ENCODE assay signal across 18 cellular contexts in the genomic region with DNA sequence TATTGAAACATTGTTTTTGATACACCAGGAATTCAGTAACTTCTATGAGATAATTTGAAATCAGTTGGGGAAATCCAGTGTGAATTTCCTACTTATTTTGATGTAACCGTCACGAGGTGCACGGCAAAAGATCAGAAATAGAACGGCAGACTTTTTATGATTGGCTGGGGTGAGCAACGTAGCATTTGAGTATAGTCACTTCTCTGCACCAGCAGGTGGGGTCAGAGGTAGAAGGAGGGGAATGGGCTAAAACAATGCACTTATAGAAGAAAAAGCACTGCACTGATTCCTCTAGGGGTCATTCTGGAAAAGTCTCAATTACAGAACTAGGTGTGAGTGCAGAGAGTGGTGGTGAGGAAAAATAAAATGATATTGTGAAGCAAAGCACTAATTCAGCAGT. TPM values are rescaled to one million over a fixed set of nuclear protein-coding genes. Genes with fewer than 3 reads are reported as not detected.
DNase-seq lines count a peak whose midpoint lies in the region; ATAC-seq, FAIRE-seq and TF ChIP-seq lines count a peak whose summit lies in the region.
"Had no signal": no experiment of that assay in that cellular context is flagged by ENCODE, and none has a peak within 500 bp of the region (broad histone marks: within the 10 kb centered on the region; RNA-seq: fewer than 3 reads in every experiment).

No MANE protein-coding gene starts in this region.

- no peak overlapping the region for H3K23ac ChIP-seq in mesenchymal stem cell (ENCODE audit: low read length in 2 of 2)
- no peak overlapping the region for H3K23ac ChIP-seq in neuronal stem cell (ENCODE audit: low read depth, low read length, poor library complexity)

- no peak for TF ChIP-seq POLR2A in K562 (conservative IDR thresholded peaks at IDR 0.05)

- no peaks in the 10 kb centered on the region for H3K9me1 ChIP-seq in K562 (ENCODE audit: control insufficient read depth, insufficient read depth, low read length)

- H3K4me1 Mint-ChIP-seq in activated naive CD8-positive, alpha-beta T cell treated with anti-CD3 and anti-CD28 coated beads, Interleukin-2, amount 50 U/mL, for 24 hours: peaks cover 6% of the 10 kb centered on the region
- no peaks in the 10 kb centered on the region for H3K4me1 Mint-ChIP-seq in activated naive CD8-positive, alpha-beta T cell treated with anti-CD3 and anti-CD28 coated beads for 36 hours
- H3K4me1 Mint-ChIP-seq in progenitor cell of endocrine pancreas (ENCODE audit: low read depth): peaks cover 35% of the 10 kb centered on the region

- no peak overlapping the region for H4K8ac ChIP-seq in mesenchymal stem cell (ENCODE audit: low read length)
- no peak overlapping the region for H4K8ac ChIP-seq in neuronal stem cell (ENCODE audit: low read depth, low read length)

- peaks cover 31% of the 10 kb centered on the region for H3K27me3 Mint-ChIP-seq in activated naive CD8-positive, alpha-beta T cell treated with anti-CD3 and anti-CD28 coated beads, Interleukin-2, amount 50 U/mL, for 24 hours
- H3K27me3 Mint-ChIP-seq in activated naive CD8-positive, alpha-beta T cell treated with anti-CD3 and anti-CD28 coated beads for 36 hours: peaks cover 51% of the 10 kb centered on the region
- peaks cover 8% of the 10 kb centered on the region for H3K27me3 Mint-ChIP-seq in progenitor cell of endocrine pancreas

- H3K27ac ChIP-seq in K562 (ENCODE audit: extremely low read depth, low read depth, low read length): no peak overlapping the region
- H3K27ac ChIP-seq in mesenchymal stem cell (ENCODE audit: low read length, poor library complexity, severe bottlenecking): no peak overlapping the region
- H3K27ac ChIP-seq in neuronal stem cell (replicated peaks; ENCODE audit: low read length): no peak overlapping the region
- H3K27ac ChIP-seq: gastroesophageal sphincter had no signal

- no peaks in the 10 kb centered on the region for H3K36me3 ChIP-seq in K562 (ENCODE audit: control insufficient read depth, insufficient read depth, low read length)
- H3K36me3 ChIP-seq in mesenchymal stem cell (ENCODE audit: control insufficient read depth in 1 of 2, insufficient read depth in 2 of 2, low read depth in 1 of 2, low read length in 2 of 2): no peaks in the 10 kb centered on the region
- H3K36me3 ChIP-seq in neuronal stem cell (replicated peaks in 1 of 2; ENCODE audit: control insufficient read depth in 2 of 2, insufficient read depth in 2 of 2, low read length in 2 of 2): no peaks in the 10 kb centered on the region
- H3K36me3 ChIP-seq: gastroesophageal sphincter had no signal

- no peaks in the 10 kb centered on the region for H3K36me3 Mint-ChIP-seq in activated naive CD8-positive, alpha-beta T cell treated with anti-CD3 and anti-CD28 coated beads, Interleukin-2, amount 50 U/mL, for 24 hours (ENCODE audit: low read depth)
- no peaks in the 10 kb centered on the region for H3K36me3 Mint-ChIP-seq in activated naive CD8-positive, alpha-beta T cell treated with anti-CD3 and anti-CD28 coated beads for 36 hours
- no peaks in the 10 kb centered on the region for H3K36me3 Mint-ChIP-seq in progenitor cell of endocrine pancreas (ENCODE audit: insufficient read depth)
- H3K36me3 Mint-ChIP-seq: stimulated activated naive B cell treated with anti-CD40 and anti-IgM and Interleukin-4, amounts not matched to agents 10 μg/mL and 1 μg/mL and 100 μg/mL, for 72 hours had no signal

- CTCF ChIA-PET in K562 (lab: Yijun Ruan, JAX; ENCODE audit: low intra/inter-chr PET ratio): interaction anchor here (0.8 kb wide), 1 partner anchor 247 kb away, joined by 3 read pairs; no protein-coding TSS in a partner anchor

- 2% methylated on average over 5 of the region's 5 CpGs for WGBS in K562 (ENCODE audit: insufficient coverage, low coverage, missing lambda C conversion rate)
- WGBS in mesenchymal stem cell: 69% methylated on average over 5 of the region's 5 CpGs
- WGBS in neuronal stem cell (ENCODE audit: extremely low coverage in 2 of 2, insufficient read length in 2 of 2, insufficient replicate concordance in 1 of 2), 2 donors: no CpG with 5 or more reads among the region's 5 CpGs

- no peak for FAIRE-seq in K562 (lab: Jason Lieb, UNC)
- FAIRE-seq: A204.1, endometrium, small intestine had no signal

- in situ Hi-C loops in K562 (cut with MboI): no loop called here

- H3K79me1 ChIP-seq in mesenchymal stem cell (replicated peaks; ENCODE audit: low read length, poor library complexity, severe bottlenecking) (no peaks in the 10 kb centered on the region), neuronal stem cell (ENCODE audit: low read depth, low read length) (no peaks in the 10 kb centered on the region)

- no peak for TF ChIP-seq EP300 in K562 (IDR thresholded peaks at IDR 0.05; ENCODE audit: low read length)

- no TSS peak for BruUV-seq in K562 (replicated peaks; lab: Mats Ljungman, UMichigan)

- TF ChIP-seq CTCF in K562 (IDR thresholded peaks at IDR 0.05 in 2 of 3, conservative IDR thresholded peaks at IDR 0.05 in 1 of 3; ENCODE audit: insufficient read depth in 2 of 3, low read depth in 1 of 3, low read length in 3 of 3): peak in 2 of 3 experiments; percentile 24 to 39; a peak in 3 of 6 replicates
- TF ChIP-seq CTCF in progenitor cell of endocrine pancreas (IDR thresholded peaks at IDR 0.05; ENCODE audit: unreplicated experiment): peak; percentile 47

- H2AFZ ChIP-seq in K562 (ENCODE audit: low read depth, low read length) (no peak overlapping the region), mesenchymal stem cell (ENCODE audit: low read depth, low read length) (no peak overlapping the region), neuronal stem cell (ENCODE audit: low read length) (no peak overlapping the region)

- H3K9me3 ChIP-seq in K562 (replicated peaks; ENCODE audit: control insufficient read depth, insufficient read depth, low read depth, low read length) (no peaks in the 10 kb centered on the region), mesenchymal stem cell (ENCODE audit: control insufficient read depth, low read length) (no peaks in the 10 kb centered on the region), neuronal stem cell (replicated peaks in 1 of 2; ENCODE audit: control insufficient read depth in 2 of 2, insufficient read depth in 1 of 2, low read depth in 1 of 2, low read length in 2 of 2) (no peaks in the 10 kb centered on the region)
- H3K9me3 ChIP-seq: gastroesophageal sphincter had no signal

- H2BK5ac ChIP-seq in mesenchymal stem cell (ENCODE audit: low read depth, low read length, poor library complexity, severe bottlenecking) (no peak overlapping the region), neuronal stem cell (ENCODE audit: low read length) (no peak overlapping the region)

- TF ChIP-seq RAD21 in K562 (CRISPR knock-in tag; conservative IDR thresholded peaks at IDR 0.05 in 1 of 2, IDR thresholded peaks at IDR 0.05 in 1 of 2): peak; percentile 19 to 50

- no peaks in the 10 kb centered on the region for H3K9me3 Mint-ChIP-seq in activated naive CD8-positive, alpha-beta T cell treated with anti-CD3 and anti-CD28 coated beads, Interleukin-2, amount 50 U/mL, for 24 hours
- no peaks in the 10 kb centered on the region for H3K9me3 Mint-ChIP-seq in activated naive CD8-positive, alpha-beta T cell treated with anti-CD3 and anti-CD28 coated beads for 36 hours
- H3K9me3 Mint-ChIP-seq in progenitor cell of endocrine pancreas (ENCODE audit: low read depth): no peaks in the 10 kb centered on the region
- H3K9me3 Mint-ChIP-seq: activated CD8-positive, alpha-beta T cell treated with anti-CD3 and anti-CD28 coated beads for 36 hours; CD4-positive, alpha-beta T cell; stimulated activated naive B cell treated with anti-CD40 and anti-IgM and Interleukin-4, amounts not matched to agents 10 μg/mL and 1 μg/mL and 100 μg/mL, for 72 hours had no signal

- H3K4me2 ChIP-seq in K562 (ENCODE audit: insufficient read depth, low read length): no peak overlapping the region
- no peak overlapping the region for H3K4me2 ChIP-seq in mesenchymal stem cell (ENCODE audit: low read length, poor library complexity, severe bottlenecking)
- H3K4me2 ChIP-seq in neuronal stem cell (ENCODE audit: insufficient read depth, low read length, poor library complexity, severe bottlenecking): no peak overlapping the region

- H2AK5ac ChIP-seq in mesenchymal stem cell (ENCODE audit: low read length, severe bottlenecking) (no peak overlapping the region), neuronal stem cell (ENCODE audit: low read depth, low read length) (no peak overlapping the region)

- H4K91ac ChIP-seq in mesenchymal stem cell (ENCODE audit: low read length) (no peak overlapping the region), neuronal stem cell (ENCODE audit: low read depth, low read length, poor library complexity) (no peak overlapping the region)

- ATAC-seq in activated naive CD8-positive, alpha-beta T cell treated with anti-CD3 and anti-CD28 coated beads, Interleukin-2, amount 50 U/mL, for 24 hours: no peak
- ATAC-seq in K562: peak; percentile 51; the same call in 2 of the 3 replicates
- ATAC-seq: activated CD8-positive, alpha-beta T cell treated with anti-CD3 and anti-CD28 coated beads for 36 hours; gastroesophageal sphincter had no signal

- H3K4ac ChIP-seq in mesenchymal stem cell (ENCODE audit: low read depth in 1 of 2, low read length in 2 of 2): no peak overlapping the region
- no peak overlapping the region for H3K4ac ChIP-seq in neuronal stem cell (ENCODE audit: low read length)

- H3K27me3 ChIP-seq in K562 (ENCODE audit: control insufficient read depth in 2 of 2, insufficient read depth in 2 of 2, low read length in 2 of 2): peaks cover 0 to 6% of the 10 kb centered on the region in 2 experiments; a peak in 2 of 5 replicates
- no peaks in the 10 kb centered on the region for H3K27me3 ChIP-seq in mesenchymal stem cell (ENCODE audit: control insufficient read depth in 1 of 2, insufficient read depth in 1 of 2, low read length in 2 of 2)
- H3K27me3 ChIP-seq in neuronal stem cell (ENCODE audit: control insufficient read depth in 3 of 3, insufficient read depth in 3 of 3, low read depth in 1 of 3, low read length in 3 of 3): no peaks in the 10 kb centered on the region
- H3K27me3 ChIP-seq: gastroesophageal sphincter had no signal

- H3K14ac ChIP-seq in mesenchymal stem cell (ENCODE audit: low read length in 2 of 2): no peak overlapping the region
- no peak overlapping the region for H3K14ac ChIP-seq in neuronal stem cell (ENCODE audit: low read length)

- H3K9ac ChIP-seq in K562 (ENCODE audit: insufficient read depth in 1 of 2, low read depth in 2 of 2, low read length in 2 of 2) (no peak overlapping the region), mesenchymal stem cell (ENCODE audit: low read length) (no peak overlapping the region), neuronal stem cell (ENCODE audit: low read depth, low read length, poor library complexity) (no peak overlapping the region)

- H3K18ac ChIP-seq in mesenchymal stem cell (ENCODE audit: low read depth in 1 of 2, low read length in 2 of 2) (no peak overlapping the region), neuronal stem cell (ENCODE audit: low read length) (no peak overlapping the region)

- intact Hi-C loops in K562 (cut with micrococcal nuclease): no loop called here

- H3K4me3 ChIP-seq in K562 (no peak overlapping the region), mesenchymal stem cell (ENCODE audit: insufficient read depth in 1 of 2, low read depth in 1 of 2, low read length in 2 of 2) (no peak overlapping the region), neuronal stem cell (ENCODE audit: low read length in 2 of 2) (no peak overlapping the region)
- H3K4me3 ChIP-seq: gastroesophageal sphincter had no signal

- H2BK120ac ChIP-seq in mesenchymal stem cell (ENCODE audit: low read depth, low read length): no peak overlapping the region
- no peak overlapping the region for H2BK120ac ChIP-seq in neuronal stem cell (ENCODE audit: low read depth, low read length)

- H3K4me1 ChIP-seq in K562 (replicated peaks in 1 of 2; ENCODE audit: control insufficient read depth in 2 of 2, insufficient read depth in 2 of 2, low read length in 2 of 2) (no peaks in the 10 kb centered on the region), mesenchymal stem cell (ENCODE audit: control insufficient read depth, insufficient read depth, low read depth, low read length) (peaks cover 4% of the 10 kb centered on the region), neuronal stem cell (ENCODE audit: control insufficient read depth in 2 of 2, insufficient read depth in 1 of 2, low read depth in 1 of 2, low read length in 2 of 2) (peaks cover 0 to 2% of the 10 kb centered on the region in 2 donors)

- POLR2A ChIA-PET in K562 (lab: Yijun Ruan, JAX): interaction anchor here (0.6 kb wide), 1 partner anchor 1268 kb away, joined by 3 read pairs; no protein-coding TSS in a partner anchor

- H3K4me3 Mint-ChIP-seq in activated naive CD8-positive, alpha-beta T cell treated with anti-CD3 and anti-CD28 coated beads, Interleukin-2, amount 50 U/mL, for 24 hours: no peak overlapping the region
- H3K4me3 Mint-ChIP-seq in activated naive CD8-positive, alpha-beta T cell treated with anti-CD3 and anti-CD28 coated beads for 36 hours: no peak overlapping the region
- no peak overlapping the region for H3K4me3 Mint-ChIP-seq in progenitor cell of endocrine pancreas (ENCODE audit: low read depth)
- H3K4me3 Mint-ChIP-seq: activated CD8-positive, alpha-beta T cell treated with anti-CD3 and anti-CD28 coated beads for 36 hours; CD4-positive, alpha-beta T cell; stimulated activated naive B cell treated with anti-CD40 and anti-IgM and Interleukin-4, amounts not matched to agents 10 μg/mL and 1 μg/mL and 100 μg/mL, for 72 hours had no signal

- H2BK15ac ChIP-seq in mesenchymal stem cell (ENCODE audit: low read depth, poor library complexity, severe bottlenecking): no peak overlapping the region
- H2BK15ac ChIP-seq in neuronal stem cell (ENCODE audit: low read length): no peak overlapping the region

- H3K27ac Mint-ChIP-seq in activated naive CD8-positive, alpha-beta T cell treated with anti-CD3 and anti-CD28 coated beads, Interleukin-2, amount 50 U/mL, for 24 hours: peak overlapping the region; percentile 3
- H3K27ac Mint-ChIP-seq in activated naive CD8-positive, alpha-beta T cell treated with anti-CD3 and anti-CD28 coated beads for 36 hours: no peak overlapping the region
- H3K27ac Mint-ChIP-seq in progenitor cell of endocrine pancreas: no peak overlapping the region
- H3K27ac Mint-ChIP-seq: activated CD8-positive, alpha-beta T cell treated with anti-CD3 and anti-CD28 coated beads for 36 hours; CD4-positive, alpha-beta T cell; stimulated activated naive B cell treated with anti-CD40 and anti-IgM and Interleukin-4, amounts not matched to agents 10 μg/mL and 1 μg/mL and 100 μg/mL, for 72 hours had no signal

- H2BK12ac ChIP-seq in mesenchymal stem cell (ENCODE audit: low read length in 2 of 2): no peak overlapping the region
- H2BK12ac ChIP-seq in neuronal stem cell (ENCODE audit: low read length): no peak overlapping the region

- no peaks in the 10 kb centered on the region for H3K79me2 ChIP-seq in K562 (ENCODE audit: control insufficient read depth, insufficient read depth, low read length)

- no peak for DNase-seq in activated naive CD8-positive, alpha-beta T cell treated with anti-CD3 and anti-CD28 coated beads, Interleukin-2, amount 50 U/mL, for 24 hours
- no peak for DNase-seq in activated naive CD8-positive, alpha-beta T cell treated with anti-CD3 and anti-CD28 coated beads for 36 hours
- DNase-seq in HuH-7 (ENCODE audit: low spot score) (peak; percentile 19), K562 (ENCODE audit: extremely low read depth in 1 of 4, low spot score in 3 of 4) (peak in 1 of 4 experiments; percentile 3), progenitor cell of endocrine pancreas (ENCODE audit: low spot score, unreplicated experiment) (no peak), mesenchymal stem cell (no peak), neuronal stem cell (ENCODE audit: low spot score) (no peak), NCI-H1436 treated with DMSO at 0.1 percent for 48 hours (lab: John Stamatoyannopoulos, UW) (no peak)
- DNase-seq: activated CD8-positive, alpha-beta T cell treated with anti-CD3 and anti-CD28 coated beads for 36 hours; CD4-positive, alpha-beta T cell; cerebellar nuclear complex; NCI-H146; occipital lobe; stimulated activated naive B cell treated with anti-CD40 and anti-IgM and Interleukin-4, amounts not matched to agents 10 μg/mL and 1 μg/mL and 100 μg/mL, for 72 hours had no signal

- no peaks in the 10 kb centered on the region for H4K20me1 ChIP-seq in K562 (replicated peaks; ENCODE audit: control insufficient read depth, insufficient read depth, low read length)

RNA-seq across cellular contexts. Expression of gene SSPN, which starts 7.9 kb away (rescaled TPM):
- total RNA-seq in activated naive CD8-positive, alpha-beta T cell treated with anti-CD3 and anti-CD28 coated beads for 36 hours: not detected
- total RNA-seq in K562 (2011; cell fraction: chromatin; rRNA removed; ENCODE audit: low replicate concordance): not detected in 2 replicates
- not detected in 2 replicates for total RNA-seq in K562 (2011; cell fraction: nucleolus; rRNA removed)
- total RNA-seq in K562 (2011; cell fraction: nucleoplasm; rRNA removed): not detected in 2 replicates
- total RNA-seq in K562 (2014; rRNA removed): not detected in 2 replicates
- total RNA-seq in K562 (2014; rRNA removed; fragmentation: Illumina TruSeq; extraction: Trizol): not detected in 2 replicates
- total RNA-seq in K562 (2015; rRNA removed; fragmentation: Illumina TruSeq; extraction: Trizol): not detected in 2 replicates
- total RNA-seq in K562 (2021): 0.40 TPM in 1 of 2 replicates, not detected in the other
- polyA plus RNA-seq in K562 (2011; rRNA removed): not detected in 2 replicates
- not detected in 2 replicates for polyA plus RNA-seq in K562 (2011; cell fraction: cytosol; rRNA removed)
- not detected in 2 replicates for polyA plus RNA-seq in K562 (2011; cell fraction: nucleus; rRNA removed)
- not detected in 2 replicates for polyA plus RNA-seq in K562 (2012)
- not detected in 2 replicates for polyA plus RNA-seq in K562 (2014; fragmentation: Illumina TruSeq; extraction: Trizol)
- not detected for polyA plus RNA-seq in K562 (2014; fragmentation: Nextera tagmentation; extraction: Ambion mirVana)
- not detected in 2 replicates for polyA plus RNA-seq in K562 (2014; rRNA removed)
- not detected in 2 replicates for polyA minus RNA-seq in K562 (2011; rRNA and poly(A)+ RNA removed)
- polyA minus RNA-seq in K562 (2011; cell fraction: cytosol; rRNA and poly(A)+ RNA removed): not detected in 2 replicates
- polyA minus RNA-seq in K562 (2011; cell fraction: nucleus; rRNA and poly(A)+ RNA removed): not detected in 2 replicates
- 2.1 and 2.8 TPM in 2 replicates for total RNA-seq in progenitor cell of endocrine pancreas
- polyA plus RNA-seq in mesenchymal stem cell (2013, experiment 1 of 2): 8.3 TPM
- 7.6 TPM for polyA plus RNA-seq in mesenchymal stem cell (2013, experiment 2 of 2)
- polyA plus RNA-seq in neuronal stem cell (2013, experiment 1 of 2): 0.71 TPM
- 1.1 TPM for polyA plus RNA-seq in neuronal stem cell (2013, experiment 2 of 2)
- total RNA-seq: activated CD8-positive, alpha-beta T cell treated with anti-CD3 and anti-CD28 coated beads for 36 hours; CD4-positive, alpha-beta T cell had no signal
